In the genomic region with DNA sequence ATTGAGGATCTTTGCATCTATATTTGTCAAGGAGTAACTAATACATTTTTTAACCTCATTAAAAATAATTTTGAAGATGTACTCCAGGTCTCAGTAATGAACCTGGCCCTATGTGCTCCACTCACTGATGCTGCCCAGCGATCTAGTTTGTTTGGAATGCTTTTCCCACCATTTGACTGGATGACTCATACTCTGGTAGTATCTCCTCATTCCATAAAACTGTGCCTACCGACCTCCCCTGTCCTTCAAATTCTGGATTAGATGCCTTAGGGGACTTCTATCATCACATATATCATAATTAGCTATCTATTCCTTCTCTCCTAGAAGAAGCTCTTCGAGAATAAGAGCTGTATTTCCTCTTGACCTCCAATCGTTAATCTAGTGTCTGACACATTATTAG, we compare ENCODE assay signal across 13 cellular contexts.
A peak's percentile ranks its signal among the peaks of the same experiment; 100 is the strongest.
DNase-seq lines count a peak whose midpoint lies in the region; ATAC-seq and TF ChIP-seq lines count a peak whose summit lies in the region.
"Had no signal": no experiment of that assay in that cellular context is flagged by ENCODE, and none has a peak within 500 bp of the region (broad histone marks: within the 10 kb centered on the region; RNA-seq: fewer than 3 reads in every experiment).

No MANE protein-coding gene starts in this region.

- DNase-seq in AG04449 (ENCODE audit: low read depth, low spot score) (peak; percentile 9), activated B cell treated with CpG ODN at 0.5 μM for 24 hours (no peak), hepatocyte (ENCODE audit: low spot score) (peak; percentile 16), NCI-H2107 (lab: John Stamatoyannopoulos, UW) (no peak), C1 segment of cervical spinal cord (lab: John Stamatoyannopoulos, UW) (no peak)
- DNase-seq in central memory CD4-positive, alpha-beta T cell, result no peak
- DNase-seq: body of pancreas, KBM-7, NCI-H526 treated with DMSO at 0.1 percent for 48 hours, right cardiac atrium, upper lobe of right lung had no signal

- no peak overlapping the region for H2AFZ ChIP-seq in hepatocyte

- H3K4me1 ChIP-seq in HEK293 (ENCODE audit: control insufficient read depth, insufficient read depth, low read length) (peaks cover 13% of the 10 kb centered on the region), hepatocyte (ENCODE audit: insufficient read depth) (peaks cover 4% of the 10 kb centered on the region)
- H3K4me1 ChIP-seq: body of pancreas, upper lobe of right lung had no signal

- H3K27me3 ChIP-seq in hepatocyte, result no peaks in the 10 kb centered on the region
- H3K27me3 ChIP-seq: body of pancreas, upper lobe of right lung had no signal

- intact Hi-C loops in activated B cell treated with CpG ODN at 0.5 μM for 24 hours (cut with micrococcal nuclease), result loop anchor here (2.0 kb wide), 1 partner anchor 14 kb away; no protein-coding TSS in a partner anchor

- H3K27ac Mint-ChIP-seq in activated B cell treated with CpG ODN at 0.5 μM for 24 hours, result peak overlapping the region; percentile 61

- H3K4me2 ChIP-seq in hepatocyte, result no peak overlapping the region

- H3K4me3 ChIP-seq in AG04449 (ENCODE audit: low read depth, low read length), result no peak overlapping the region
- no peak overlapping the region for H3K4me3 ChIP-seq in HEK293 (ENCODE audit: low read depth, low read length)
- H3K4me3 ChIP-seq in hepatocyte, result no peak overlapping the region
- H3K4me3 ChIP-seq: body of pancreas, upper lobe of right lung had no signal

- H3K9me3 ChIP-seq in HEK293 (ENCODE audit: control insufficient read depth, insufficient read depth, low read depth, low read length) (no peaks in the 10 kb centered on the region), hepatocyte (ENCODE audit: low read depth) (peaks cover 4% of the 10 kb centered on the region)
- H3K9me3 ChIP-seq: body of pancreas had no signal

- H3K9me3 Mint-ChIP-seq in activated B cell treated with CpG ODN at 0.5 μM for 24 hours, result peaks cover 10% of the 10 kb centered on the region

- H3K27me3 Mint-ChIP-seq in activated B cell treated with CpG ODN at 0.5 μM for 24 hours, result no peaks in the 10 kb centered on the region

- TF ChIP-seq CTCF in AG04449 (IDR thresholded peaks at IDR 0.05; ENCODE audit: insufficient read depth, low read length, missing control alignments) (no peak), HEK293 (tag by site-specific recombination; IDR thresholded peaks at IDR 0.05) (no peak), activated B cell treated with CpG ODN at 0.5 μM for 24 hours (IDR thresholded peaks at IDR 0.05) (no peak), hepatocyte (IDR thresholded peaks at IDR 0.05; ENCODE audit: poor library complexity) (no peak)

- peaks cover 49% of the 10 kb centered on the region for H3K79me2 ChIP-seq in hepatocyte

- 49% methylated on average over 4 of the region's 4 CpGs for WGBS in hepatocyte (ENCODE audit: low lambda C conversion rate, missing lambda C conversion rate)

- H3K27ac ChIP-seq in HEK293 (ENCODE audit: extremely low read depth, low read depth, low read length), result no peak overlapping the region
- H3K27ac ChIP-seq in hepatocyte, result no peak overlapping the region
- H3K27ac ChIP-seq: body of pancreas, upper lobe of right lung had no signal

- H3K4me3 Mint-ChIP-seq in activated B cell treated with CpG ODN at 0.5 μM for 24 hours, result no peak overlapping the region

- no peaks in the 10 kb centered on the region for H3K9me2 ChIP-seq in hepatocyte (replicated peaks; ENCODE audit: insufficient read depth)

- peaks cover 38% of the 10 kb centered on the region for H3K4me1 Mint-ChIP-seq in activated B cell treated with CpG ODN at 0.5 μM for 24 hours

- ATAC-seq in activated B cell treated with CpG ODN at 0.5 μM for 24 hours (ENCODE audit: low read depth) (no peak), HG03469 (IDR thresholded peaks at IDR 0.05; ENCODE audit: unreplicated experiment) (no peak)
- ATAC-seq: body of pancreas, right cardiac atrium had no signal

- CTCF ChIA-PET in AG04449 (lab: Yijun Ruan, JAX), result no interaction called here
- CTCF ChIA-PET in HEK293 (lab: Yijun Ruan, JAX), result no interaction called here
- CTCF ChIA-PET in activated B cell treated with CpG ODN at 0.5 μM for 24 hours (lab: Charles Lee), result interaction anchor here (1.8 to 2.1 kb wide), 3 partner anchors 18 to 130 kb away, joined by 7 to 12 read pairs (median 10); a partner anchor contains a TSS

- peaks cover 22% of the 10 kb centered on the region for H3K36me3 Mint-ChIP-seq in activated B cell treated with CpG ODN at 0.5 μM for 24 hours (ENCODE audit: low read depth)

- POLR2A ChIA-PET in AG04449 (lab: Yijun Ruan, JAX) (no interaction called here), HEK293 (lab: Yijun Ruan, JAX) (no interaction called here), activated B cell treated with CpG ODN at 0.5 μM for 24 hours (lab: Charles Lee) (interaction anchor here (0.8 to 5.6 kb wide), 2 partner anchors 52 to 84 kb away, joined by 6 to 24 read pairs; a partner anchor contains a TSS)

- H3K36me3 ChIP-seq in HEK293 (ENCODE audit: control insufficient read depth in 2 of 2, insufficient read depth in 1 of 2, low read length in 2 of 2), result no peaks in the 10 kb centered on the region
- H3K36me3 ChIP-seq in hepatocyte (replicated peaks; ENCODE audit: insufficient read depth, low read depth), result no peaks in the 10 kb centered on the region
- H3K36me3 ChIP-seq: upper lobe of right lung had no signal

- H4K20me1 ChIP-seq in hepatocyte (ENCODE audit: insufficient read depth, poor library complexity, severe bottlenecking), result no peaks in the 10 kb centered on the region

TF ChIP-seq in HEK293, 187 proteins besides CTCF, POLR2A, EP300 and RAD21 (continues in another document):
- TF ChIP-seq GLI4 (tag by site-specific recombination; IDR thresholded peaks at IDR 0.05) (no peak), ZBTB17 (tag by site-specific recombination; IDR thresholded peaks at IDR 0.05) (peak; percentile 25; the same call in 1 of the 2 replicates), SP7 (tag by site-specific recombination; IDR thresholded peaks at IDR 0.05) (peak; percentile 32; the same call in 1 of the 2 replicates), ZNF292 (tag by site-specific recombination; IDR thresholded peaks at IDR 0.05; ENCODE audit: borderline replicate concordance, low read depth) (no peak), HOXC10 (CRISPR knock-in tag; IDR thresholded peaks at IDR 0.05) (no peak), ZNF274 (IDR thresholded peaks at IDR 0.05; ENCODE audit: low read length) (no peak), ZNF274 (tag by site-specific recombination; IDR thresholded peaks at IDR 0.05; ENCODE audit: borderline replicate concordance) (no peak), ZNF654 (tag by site-specific recombination; IDR thresholded peaks at IDR 0.05; ENCODE audit: low read depth) (no peak), ZEB2 (tag by site-specific recombination; IDR thresholded peaks at IDR 0.05) (0 out of 2 replicates have a peak, but pooled peaks have one; percentile 52), ZNF629 (tag by site-specific recombination; IDR thresholded peaks at IDR 0.05) (peak; percentile 31; the same call in 1 of the 2 replicates), ZNF521 (tag by site-specific recombination; IDR thresholded peaks at IDR 0.05) (no peak), ZNF558 (tag by site-specific recombination; IDR thresholded peaks at IDR 0.05) (peak; percentile 34; the same call in 1 of the 2 replicates), YY2 (tag by site-specific recombination; IDR thresholded peaks at IDR 0.05) (no peak), ZNF354C (tag by site-specific recombination; IDR thresholded peaks at IDR 0.05; ENCODE audit: borderline replicate concordance, low read depth) (no peak)
- TF ChIP-seq, protein P1, sequence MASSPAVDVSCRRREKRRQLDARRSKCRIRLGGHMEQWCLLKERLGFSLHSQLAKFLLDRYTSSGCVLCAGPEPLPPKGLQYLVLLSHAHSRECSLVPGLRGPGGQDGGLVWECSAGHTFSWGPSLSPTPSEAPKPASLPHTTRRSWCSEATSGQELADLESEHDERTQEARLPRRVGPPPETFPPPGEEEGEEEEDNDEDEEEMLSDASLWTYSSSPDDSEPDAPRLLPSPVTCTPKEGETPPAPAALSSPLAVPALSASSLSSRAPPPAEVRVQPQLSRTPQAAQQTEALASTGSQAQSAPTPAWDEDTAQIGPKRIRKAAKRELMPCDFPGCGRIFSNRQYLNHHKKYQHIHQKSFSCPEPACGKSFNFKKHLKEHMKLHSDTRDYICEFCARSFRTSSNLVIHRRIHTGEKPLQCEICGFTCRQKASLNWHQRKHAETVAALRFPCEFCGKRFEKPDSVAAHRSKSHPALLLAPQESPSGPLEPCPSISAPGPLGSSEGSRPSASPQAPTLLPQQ (tag by site-specific recombination; IDR thresholded peaks at IDR 0.05), result no peak
- TF ChIP-seq, protein P2, sequence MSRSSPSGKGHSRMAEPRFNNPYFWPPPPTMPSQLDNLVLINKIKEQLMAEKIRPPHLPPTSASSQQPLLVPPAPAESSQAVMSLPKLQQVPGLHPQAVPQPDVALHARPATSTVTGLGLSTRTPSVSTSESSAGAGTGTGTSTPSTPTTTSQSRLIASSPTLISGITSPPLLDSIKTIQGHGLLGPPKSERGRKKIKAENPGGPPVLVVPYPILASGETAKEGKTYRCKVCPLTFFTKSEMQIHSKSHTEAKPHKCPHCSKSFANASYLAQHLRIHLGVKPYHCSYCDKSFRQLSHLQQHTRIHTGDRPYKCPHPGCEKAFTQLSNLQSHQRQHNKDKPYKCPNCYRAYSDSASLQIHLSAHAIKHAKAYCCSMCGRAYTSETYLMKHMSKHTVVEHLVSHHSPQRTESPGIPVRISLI (tag by site-specific recombination; IDR thresholded peaks at IDR 0.05), result no peak
- TF ChIP-seq, protein P3, sequence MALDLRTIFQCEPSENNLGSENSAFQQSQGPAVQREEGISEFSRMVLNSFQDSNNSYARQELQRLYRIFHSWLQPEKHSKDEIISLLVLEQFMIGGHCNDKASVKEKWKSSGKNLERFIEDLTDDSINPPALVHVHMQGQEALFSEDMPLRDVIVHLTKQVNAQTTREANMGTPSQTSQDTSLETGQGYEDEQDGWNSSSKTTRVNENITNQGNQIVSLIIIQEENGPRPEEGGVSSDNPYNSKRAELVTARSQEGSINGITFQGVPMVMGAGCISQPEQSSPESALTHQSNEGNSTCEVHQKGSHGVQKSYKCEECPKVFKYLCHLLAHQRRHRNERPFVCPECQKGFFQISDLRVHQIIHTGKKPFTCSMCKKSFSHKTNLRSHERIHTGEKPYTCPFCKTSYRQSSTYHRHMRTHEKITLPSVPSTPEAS (tag by site-specific recombination; IDR thresholded peaks at IDR 0.05), result no peak
- TF ChIP-seq, protein P4, sequence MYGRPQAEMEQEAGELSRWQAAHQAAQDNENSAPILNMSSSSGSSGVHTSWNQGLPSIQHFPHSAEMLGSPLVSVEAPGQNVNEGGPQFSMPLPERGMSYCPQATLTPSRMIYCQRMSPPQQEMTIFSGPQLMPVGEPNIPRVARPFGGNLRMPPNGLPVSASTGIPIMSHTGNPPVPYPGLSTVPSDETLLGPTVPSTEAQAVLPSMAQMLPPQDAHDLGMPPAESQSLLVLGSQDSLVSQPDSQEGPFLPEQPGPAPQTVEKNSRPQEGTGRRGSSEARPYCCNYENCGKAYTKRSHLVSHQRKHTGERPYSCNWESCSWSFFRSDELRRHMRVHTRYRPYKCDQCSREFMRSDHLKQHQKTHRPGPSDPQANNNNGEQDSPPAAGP (tag by site-specific recombination; IDR thresholded peaks at IDR 0.05), result no peak

Comparison
In these comparisons a context has a peak if more than half of its experiments do, and no peak if none do; other contexts are left out.
1. DNase-seq: peak in AG04449 (single experiment) and hepatocyte (single experiment); none in activated B cell treated with CpG ODN at 0.5 μM for 24 hours (single experiment), NCI-H2107 (single experiment), central memory CD4-positive, alpha-beta T cell (single experiment) and C1 segment of cervical spinal cord (0 of 14).